In the genomic region with DNA sequence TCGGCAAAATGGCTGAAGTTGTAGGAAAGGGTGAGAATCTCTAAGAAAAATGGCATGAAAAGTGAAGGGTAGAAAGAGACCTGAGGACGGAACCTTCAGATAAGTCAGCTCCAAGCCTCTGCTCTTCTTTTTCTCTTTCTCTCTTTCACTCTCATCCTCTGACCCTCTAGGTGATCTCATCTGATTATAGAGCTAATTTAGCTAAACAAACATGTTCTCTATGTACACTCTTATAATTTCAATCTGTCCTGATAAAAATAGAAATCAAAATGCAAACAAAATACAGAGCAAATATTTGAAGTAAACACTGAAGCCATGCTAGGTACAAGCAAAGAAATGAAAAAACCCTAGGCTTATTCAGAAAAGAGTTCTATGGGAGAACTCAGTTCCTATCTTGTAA, we compare ENCODE assay signal across 15 cellular contexts. TPM values are rescaled to one million over a fixed set of nuclear protein-coding genes. Genes with fewer than 3 reads are reported as not detected.
DNase-seq lines count a peak whose midpoint lies in the region; ATAC-seq and TF ChIP-seq lines count a peak whose summit lies in the region.
"Had no signal": no experiment of that assay in that cellular context is flagged by ENCODE, and none has a peak within 500 bp of the region (broad histone marks: within the 10 kb centered on the region; RNA-seq: fewer than 3 reads in every experiment).

No MANE protein-coding gene starts in this region.

- peaks cover 5% of the 10 kb centered on the region for H3K9me3 Mint-ChIP-seq in stimulated activated naive CD8-positive, alpha-beta T cell treated with anti-CD3 and anti-CD28 coated beads, Interleukin-15, Interleukin-2, amounts not matched to agents 100 ng/mL and 50 ng/mL, for 24 hours
- peaks cover 5% of the 10 kb centered on the region for H3K9me3 Mint-ChIP-seq in central memory CD8-positive, alpha-beta T cell
- peaks cover 5% of the 10 kb centered on the region for H3K9me3 Mint-ChIP-seq in osteocyte (ENCODE audit: unreplicated experiment)

- ATAC-seq in stimulated activated naive CD8-positive, alpha-beta T cell treated with anti-CD3 and anti-CD28 coated beads, Interleukin-15, Interleukin-2, amounts not matched to agents 100 U/mL and 50 U/mL, for 24 hours: no peak
- ATAC-seq in PC-3 (peak; percentile 55), HG03460 (IDR thresholded peaks at IDR 0.05; ENCODE audit: unreplicated experiment) (no peak)
- ATAC-seq in central memory CD8-positive, alpha-beta T cell (replicated peaks; ENCODE audit: extremely low read depth, poor library complexity, severe bottlenecking): no peak
- ATAC-seq: HepG2 had no signal

- no peaks in the 10 kb centered on the region for H3K27me3 Mint-ChIP-seq in stimulated activated naive CD8-positive, alpha-beta T cell treated with anti-CD3 and anti-CD28 coated beads, Interleukin-15, Interleukin-2, amounts not matched to agents 100 ng/mL and 50 ng/mL, for 24 hours
- no peaks in the 10 kb centered on the region for H3K27me3 Mint-ChIP-seq in central memory CD8-positive, alpha-beta T cell
- H3K27me3 Mint-ChIP-seq in osteocyte (ENCODE audit: unreplicated experiment): no peaks in the 10 kb centered on the region

- peak overlapping the region; percentile 28; the same call in 1 of the 2 replicates for H3K27ac ChIP-seq in PC-3 (ENCODE audit: low read length)

- H3K27ac Mint-ChIP-seq in stimulated activated naive CD8-positive, alpha-beta T cell treated with anti-CD3 and anti-CD28 coated beads, Interleukin-15, Interleukin-2, amounts not matched to agents 100 ng/mL and 50 ng/mL, for 24 hours: peak overlapping the region; percentile 42
- peak overlapping the region; percentile 61 for H3K27ac Mint-ChIP-seq in central memory CD8-positive, alpha-beta T cell (ENCODE audit: low read depth)
- H3K27ac Mint-ChIP-seq in osteocyte (ENCODE audit: unreplicated experiment): no peak overlapping the region

- no peak for DNase-seq in stimulated activated naive CD8-positive, alpha-beta T cell treated with anti-CD3 and anti-CD28 coated beads, Interleukin-15, Interleukin-2, amounts not matched to agents 100 U/mL and 50 U/mL, for 24 hours
- no peak for DNase-seq in PC-3
- DNase-seq in central memory CD8-positive, alpha-beta T cell (ENCODE audit: low spot score in 2 of 2): no peak
- no peak for DNase-seq in cerebellum (ENCODE audit: low spot score)
- DNase-seq in osteocyte (ENCODE audit: extremely low spot score, unreplicated experiment): no peak
- DNase-seq: ACHN, AML-193, COR-L47, EL, KG1, NCI-H1694, NCI-H510A treated with DMSO at 0.1 percent for 48 hours had no signal

- H3K4me3 Mint-ChIP-seq in stimulated activated naive CD8-positive, alpha-beta T cell treated with anti-CD3 and anti-CD28 coated beads, Interleukin-15, Interleukin-2, amounts not matched to agents 100 ng/mL and 50 ng/mL, for 24 hours: no peak overlapping the region
- no peak overlapping the region for H3K4me3 Mint-ChIP-seq in central memory CD8-positive, alpha-beta T cell
- H3K4me3 Mint-ChIP-seq in osteocyte (ENCODE audit: unreplicated experiment): no peak overlapping the region

- no peaks in the 10 kb centered on the region for H4K20me1 ChIP-seq in PC-3 (ENCODE audit: low read length)

- H3K9me2 ChIP-seq in PC-3 (replicated peaks; ENCODE audit: low read length): no peaks in the 10 kb centered on the region

- H3K27me3 ChIP-seq in PC-3 (ENCODE audit: low read length): no peaks in the 10 kb centered on the region

- no peaks in the 10 kb centered on the region for H3K79me2 ChIP-seq in PC-3 (ENCODE audit: low read length)

- no TSS peak for BruUV-seq in PC-3 (replicated peaks; lab: Mats Ljungman, UMichigan)

- H3K4me2 ChIP-seq in PC-3 (ENCODE audit: low read length): no peak overlapping the region

- H3K36me3 ChIP-seq in PC-3 (ENCODE audit: low read depth, low read length): no peaks in the 10 kb centered on the region

- intact Hi-C loops in PC-3 (cut with micrococcal nuclease): no loop called here

- H3K4me1 Mint-ChIP-seq in stimulated activated naive CD8-positive, alpha-beta T cell treated with anti-CD3 and anti-CD28 coated beads, Interleukin-15, Interleukin-2, amounts not matched to agents 100 ng/mL and 50 ng/mL, for 24 hours (ENCODE audit: low read depth): peaks cover 39% of the 10 kb centered on the region
- peaks cover 13% of the 10 kb centered on the region for H3K4me1 Mint-ChIP-seq in central memory CD8-positive, alpha-beta T cell
- peaks cover 5% of the 10 kb centered on the region for H3K4me1 Mint-ChIP-seq in osteocyte (ENCODE audit: unreplicated experiment)

- no peak overlapping the region for H2AFZ ChIP-seq in PC-3 (ENCODE audit: low read length)

- TF ChIP-seq CTCF in PC-3 (conservative IDR thresholded peaks at IDR 0.05; ENCODE audit: low read depth, low read length): no peak
- no peak for TF ChIP-seq CTCF in osteocyte (IDR thresholded peaks at IDR 0.05)

- CTCF ChIA-PET in PC-3 (lab: Charles Lee): interaction anchor here (0.7 kb wide), 1 partner anchor 87 kb away, joined by 3 read pairs; no protein-coding TSS in a partner anchor

- no peak overlapping the region for H3K4me3 ChIP-seq in PC-3 (ENCODE audit: low read length)

- no peaks in the 10 kb centered on the region for H3K9me3 ChIP-seq in PC-3 (ENCODE audit: low read length)

- POLR2A ChIA-PET in PC-3 (lab: Charles Lee; ENCODE audit: unreplicated experiment): no interaction called here

- H3F3A ChIP-seq in PC-3 (ENCODE audit: low read length, unreplicated experiment): no peaks in the 10 kb centered on the region

- H3K9ac ChIP-seq in PC-3 (ENCODE audit: low read length): no peak overlapping the region

- peaks cover 18% of the 10 kb centered on the region for H3K36me3 Mint-ChIP-seq in stimulated activated naive CD8-positive, alpha-beta T cell treated with anti-CD3 and anti-CD28 coated beads, Interleukin-15, Interleukin-2, amounts not matched to agents 100 ng/mL and 50 ng/mL, for 24 hours (ENCODE audit: low read depth)
- H3K36me3 Mint-ChIP-seq in central memory CD8-positive, alpha-beta T cell (ENCODE audit: insufficient read depth): peaks cover 2% of the 10 kb centered on the region
- no peaks in the 10 kb centered on the region for H3K36me3 Mint-ChIP-seq in osteocyte (ENCODE audit: unreplicated experiment)

- no peaks in the 10 kb centered on the region for H3K4me1 ChIP-seq in PC-3 (ENCODE audit: insufficient read depth, low read length)

RNA-seq across cellular contexts. Expression of a gene that starts 14.4 kb away (rescaled TPM):
- total RNA-seq in PC-3 (2014; rRNA removed): 0.80 TPM in 1 of 2 replicates, not detected in the other
- 7.8 TPM for total RNA-seq in cerebellum
- 1.4 and 1.7 TPM in 2 replicates for total RNA-seq in osteocyte

RNA-seq across cellular contexts. Expression of a gene that starts 57.4 kb away (rescaled TPM):
- total RNA-seq in PC-3 (2014; rRNA removed): 1.3 and 2.0 TPM in 2 replicates
- 36.7 TPM for total RNA-seq in cerebellum
- 5.9 and 6.6 TPM in 2 replicates for total RNA-seq in osteocyte
